Comparison of ENCODE assay signal across 18 cellular contexts in genomic region chr20:37504404-37505096, GRCh38. TPM values are rescaled to one million over a fixed set of nuclear protein-coding genes. Genes with fewer than 3 reads are reported as not detected.
DNase-seq lines count a peak whose midpoint lies in the region; ATAC-seq and TF ChIP-seq lines count a peak whose summit lies in the region.
"Had no signal": no experiment of that assay in that cellular context is flagged by ENCODE, and none has a peak within 500 bp of the region (broad histone marks: within the 10 kb centered on the region; RNA-seq: fewer than 3 reads in every experiment).

No MANE protein-coding gene starts in this region.

- H3K9me3 ChIP-seq in Caco-2, result no peaks in the 10 kb centered on the region
- H3K9me3 ChIP-seq: SK-N-SH had no signal

- no peak for TF ChIP-seq CTCF in Caco-2 (IDR thresholded peaks at IDR 0.05; ENCODE audit: insufficient read depth in 1 of 2, low read depth in 1 of 2, low read length in 1 of 2, severe bottlenecking in 1 of 2, unreplicated experiment in 1 of 2)

- no peaks in the 10 kb centered on the region for H3K4me1 Mint-ChIP-seq in Caco-2 (ENCODE audit: low read depth, unreplicated experiment)
- H3K4me1 Mint-ChIP-seq: memory B cell had no signal

- peaks cover 7% of the 10 kb centered on the region for H3K4me1 ChIP-seq in Caco-2

- H3K4me3 Mint-ChIP-seq in Caco-2 (ENCODE audit: unreplicated experiment), result no peak overlapping the region
- H3K4me3 Mint-ChIP-seq: CD8-positive, alpha-beta memory T cell; memory B cell; naive thymus-derived CD8-positive, alpha-beta T cell had no signal

- no peaks in the 10 kb centered on the region for H3K27me3 ChIP-seq in Caco-2 (replicated peaks; ENCODE audit: control insufficient read depth, insufficient read depth, low read length)

- no TSS peak for BruUV-seq in Caco-2 (replicated peaks; lab: Mats Ljungman, UMichigan)

- CTCF ChIA-PET in Caco-2 (lab: Charles Lee), result no interaction called here

- intact Hi-C loops in Caco-2 (cut with micrococcal nuclease; ENCODE audit: unreplicated experiment), result no loop called here

- H3K9me3 Mint-ChIP-seq in Caco-2 (ENCODE audit: unreplicated experiment), result no peaks in the 10 kb centered on the region
- H3K9me3 Mint-ChIP-seq: CD8-positive, alpha-beta memory T cell; memory B cell; naive thymus-derived CD8-positive, alpha-beta T cell had no signal

- H3K36me3 ChIP-seq in Caco-2 (ENCODE audit: control insufficient read depth, insufficient read depth, low read length), result no peaks in the 10 kb centered on the region

- peak; percentile 47 to 49 for DNase-seq in Caco-2
- DNase-seq in ELR (ENCODE audit: low read depth), result peak; percentile 34
- peak; percentile 15 for DNase-seq in RKO (ENCODE audit: low spot score)
- peak; percentile 54 for DNase-seq in iPS-NIHi11 (ENCODE audit: low spot score)
- DNase-seq: activated CD4-positive, alpha-beta T cell treated with anti-CD3 and anti-CD28 coated beads for 4 hours; activated effector memory CD4-positive, alpha-beta T cell treated with Interleukin-2 at 50 U/mL for 16 hours; CD8-positive, alpha-beta memory T cell; naive thymus-derived CD8-positive, alpha-beta T cell; NCI-H187 treated with DMSO at 0.1 percent for 48 hours; NCI-H524 treated with DMSO at 0.1 percent for 48 hours; PC-9; SK-N-SH; stimulated activated CD8-positive, alpha-beta memory T cell treated with anti-CD3 and anti-CD28 coated beads, Interleukin-4, amount 100 ng/mL, for 48 hours had no signal

- ATAC-seq in GM19035 (IDR thresholded peaks at IDR 0.05; ENCODE audit: unreplicated experiment) (no peak), GM19023 (IDR thresholded peaks at IDR 0.05; ENCODE audit: unreplicated experiment) (no peak), HG03108 (IDR thresholded peaks at IDR 0.05; ENCODE audit: unreplicated experiment) (no peak), HG03521 (IDR thresholded peaks at IDR 0.05; ENCODE audit: unreplicated experiment) (no peak)
- ATAC-seq: naive thymus-derived CD8-positive, alpha-beta T cell had no signal

- H3K36me3 Mint-ChIP-seq in Caco-2 (ENCODE audit: insufficient read depth, unreplicated experiment), result no peaks in the 10 kb centered on the region
- H3K36me3 Mint-ChIP-seq: memory B cell; naive thymus-derived CD8-positive, alpha-beta T cell had no signal

- H3K27ac Mint-ChIP-seq in Caco-2 (ENCODE audit: unreplicated experiment), result no peak overlapping the region
- H3K27ac Mint-ChIP-seq: memory B cell had no signal

- H3K27me3 Mint-ChIP-seq in Caco-2 (ENCODE audit: insufficient read depth, unreplicated experiment), result no peaks in the 10 kb centered on the region
- H3K27me3 Mint-ChIP-seq: CD8-positive, alpha-beta memory T cell; memory B cell; naive thymus-derived CD8-positive, alpha-beta T cell had no signal

- POLR2A ChIA-PET in Caco-2 (lab: Charles Lee), result no interaction called here

- H3K4me3 ChIP-seq in Caco-2 (ENCODE audit: low read depth, low read length), result no peak overlapping the region
- H3K4me3 ChIP-seq: PC-9 had no signal

RNA-seq across cellular contexts. Expression of gene NNAT, which starts 16.5 kb away (rescaled TPM):
- total RNA-seq in Caco-2 (2022), result not detected in 2 replicates
- total RNA-seq: naive thymus-derived CD8-positive, alpha-beta T cell; PC-9 had no signal

RNA-seq across cellular contexts. Expression of gene BLCAP, which starts 23.1 kb away (rescaled TPM):
- 123 and 129 TPM in 2 replicates for total RNA-seq in Caco-2 (2022)
